ENCODE assay signal across 21 cellular contexts in genomic region chr10:45624724-45625123, GRCh38.
"Had no signal": no experiment of that assay in that cellular context is flagged by ENCODE, and none has a peak within 500 bp of the region (broad histone marks: within the 10 kb centered on the region; RNA-seq: fewer than 3 reads in every experiment).

No MANE protein-coding gene starts in this region.

- H3K27ac ChIP-seq: epithelial cell of prostate, esophagus muscularis mucosa, lower lobe of right lung, neutrophil, psoas muscle, sigmoid colon, skin epidermis, testis, tibial nerve, upper lobe of right lung had no signal

- H3K4me1 ChIP-seq: lower lobe of right lung, sigmoid colon, testis, tibial nerve, upper lobe of right lung had no signal

- H3K9me3 ChIP-seq: esophagus muscularis mucosa, lower lobe of right lung, neutrophil, psoas muscle, sigmoid colon, testis, tibial nerve, upper lobe of right lung had no signal

- DNase-seq: effector memory CD4-positive, alpha-beta T cell; foreskin fibroblast; immature natural killer cell; lower lobe of right lung; mesenchymal stem cell; naive B cell; psoas muscle; retina; sigmoid colon; stimulated activated CD4-positive, alpha-beta T cell treated with anti-CD3 and anti-CD28 coated beads, Interleukin-2, amount 100 ng/mL, for 24 hours; stimulated activated CD4-positive, alpha-beta T cell treated with anti-CD3 and anti-CD28 coated beads, Interleukin-4, amount 100 ng/mL, for 4 hours; stimulated activated naive B cell treated with anti-CD40 and anti-IgM and Interleukin-4, amounts not matched to agents 10 μg/mL and 1 μg/mL and 100 μg/mL, for 72 hours; stimulated activated naive CD8-positive, alpha-beta T cell treated with anti-CD3 and anti-CD28 coated beads, Interleukin-15, amount 100 ng/mL, for 72 hours; testis; upper lobe of right lung had no signal

- ATAC-seq: left lobe of liver; lower lobe of right lung; psoas muscle; stimulated activated naive B cell treated with anti-CD40 and anti-IgM and Interleukin-4, amounts not matched to agents 10 μg/mL and 1 μg/mL and 100 μg/mL, for 72 hours; stimulated activated naive CD8-positive, alpha-beta T cell treated with anti-CD3 and anti-CD28 coated beads, Interleukin-15, amount 100 ng/mL, for 72 hours; upper lobe of right lung had no signal

- H3K4me3 ChIP-seq: esophagus muscularis mucosa, lower lobe of right lung, psoas muscle, sigmoid colon, skin epidermis, testis, tibial nerve, upper lobe of right lung had no signal

- H3K27me3 ChIP-seq: esophagus muscularis mucosa, neutrophil, sigmoid colon, testis, tibial nerve, upper lobe of right lung had no signal
